Comparison of ENCODE assay signal across 18 cellular contexts in genomic region chr9:92315456-92315855, GRCh38.
"Had no signal": no experiment of that assay in that cellular context is flagged by ENCODE, and none has a peak within 500 bp of the region (broad histone marks: within the 10 kb centered on the region; RNA-seq: fewer than 3 reads in every experiment).

No MANE protein-coding gene starts in this region.

- H3K27me3 Mint-ChIP-seq: activated CD4-positive, alpha-beta T cell treated with anti-CD3 and anti-CD28 coated beads, Interleukin-2, amount 10 ng/mL, durations not matched to agents 7 days and 5 days; central memory CD8-positive, alpha-beta T cell; naive B cell had no signal

- DNase-seq: activated CD4-positive, alpha-beta T cell treated with anti-CD3 and anti-CD28 coated beads, Interleukin-2, amount 10 ng/mL, durations not matched to agents 7 days and 5 days; activated naive CD4-positive, alpha-beta T cell treated with anti-CD3 and anti-CD28 coated beads, Interleukin-2, amount 50 U/mL, for 16 hours; amygdala; body of pancreas; effector CD4-positive, alpha-beta T cell; naive B cell; stimulated activated CD4-positive, alpha-beta T cell treated with anti-CD3 and anti-CD28 coated beads, Interleukin-12 subunit alpha, Interleukin-12 subunit beta, amount 100 ng/mL, for 4 hours; stimulated activated CD4-positive, alpha-beta T cell treated with anti-CD3 and anti-CD28 coated beads, Interleukin-2, amount 100 ng/mL, for 24 hours; stimulated activated naive CD4-positive, alpha-beta T cell; T-helper 1 cell; tibial artery; uterus; WERI-Rb-1 had no signal

- H3K9me3 ChIP-seq: body of pancreas, esophagus muscularis mucosa, tibial artery, uterus had no signal

- H3K4me3 Mint-ChIP-seq: activated CD4-positive, alpha-beta T cell treated with anti-CD3 and anti-CD28 coated beads, Interleukin-2, amount 10 ng/mL, durations not matched to agents 7 days and 5 days; activated T-helper 1 cell treated with anti-CD3 and anti-CD28 coated beads, Interleukin-12 subunit alpha, Interleukin-12 subunit beta, Interleukin-2, Interleukin-4 antibody, amounts not matched to agents 30 ng/mL and 10 ng/mL and 1 ng/mL, durations not matched to agents 14 hours and 24 hours and 36 hours; central memory CD8-positive, alpha-beta T cell; naive B cell had no signal

- H3K27ac Mint-ChIP-seq: activated CD4-positive, alpha-beta T cell treated with anti-CD3 and anti-CD28 coated beads, Interleukin-2, amount 10 ng/mL, durations not matched to agents 7 days and 5 days; activated T-helper 1 cell treated with anti-CD3 and anti-CD28 coated beads, Interleukin-12 subunit alpha, Interleukin-12 subunit beta, Interleukin-2, Interleukin-4 antibody, amounts not matched to agents 30 ng/mL and 10 ng/mL and 1 ng/mL, durations not matched to agents 14 hours and 24 hours and 36 hours had no signal

- ATAC-seq: body of pancreas, left lobe of liver, SK-N-SH treated with all-trans-retinoic acid at 6 μM for 48 hours had no signal

- H3K9me3 Mint-ChIP-seq: activated CD4-positive, alpha-beta T cell treated with anti-CD3 and anti-CD28 coated beads, Interleukin-2, amount 10 ng/mL, durations not matched to agents 7 days and 5 days; activated T-helper 1 cell treated with anti-CD3 and anti-CD28 coated beads, Interleukin-12 subunit alpha, Interleukin-12 subunit beta, Interleukin-2, Interleukin-4 antibody, amounts not matched to agents 30 ng/mL and 10 ng/mL and 1 ng/mL, durations not matched to agents 14 hours and 24 hours and 36 hours; central memory CD8-positive, alpha-beta T cell; naive B cell had no signal
